Comparison of ENCODE assay signal across 31 cellular contexts in the genomic region with DNA sequence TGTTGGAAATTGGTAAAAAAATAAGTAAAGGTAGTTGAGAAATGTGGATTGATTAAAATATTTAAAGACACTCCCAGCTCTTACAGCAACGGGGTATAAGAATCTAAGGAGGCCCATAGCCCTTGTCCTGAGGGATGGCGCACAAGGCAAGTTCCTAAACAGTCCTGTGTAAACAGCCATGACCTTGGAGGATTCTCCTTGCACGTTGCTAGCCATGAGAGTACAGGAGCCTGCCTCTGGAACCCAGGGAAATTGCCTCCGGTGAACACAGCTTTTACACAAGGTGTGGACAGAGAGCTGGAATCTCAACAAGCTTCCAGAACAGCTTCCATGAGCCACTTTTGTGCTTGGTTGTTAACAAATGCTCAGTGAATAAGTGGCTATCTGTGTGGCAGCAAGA.
"Had no signal": no experiment of that assay in that cellular context is flagged by ENCODE, and none has a peak within 500 bp of the region (broad histone marks: within the 10 kb centered on the region; RNA-seq: fewer than 3 reads in every experiment).

No MANE protein-coding gene starts in this region.

- ATAC-seq: activated CD4-positive, alpha-beta T cell treated with anti-CD3 and anti-CD28 coated beads for 36 hours; activated CD8-positive, alpha-beta memory T cell treated with anti-CD3 and anti-CD28 coated beads, Interleukin-2, amount 10 ng/mL, durations not matched to agents 7 days and 5 days; activated CD8-positive, alpha-beta T cell treated with anti-CD3 and anti-CD28 coated beads, Interleukin-2, amount 10 ng/mL, durations not matched to agents 7 days and 5 days; activated naive CD4-positive, alpha-beta T cell treated with anti-CD3 and anti-CD28 coated beads, Interleukin-2, amount 50 U/mL, for 72 hours; foreskin keratinocyte; gastrocnemius medialis had no signal

- H3K4me1 ChIP-seq: ascending aorta, breast epithelium, esophagus muscularis mucosa, foreskin keratinocyte, gastrocnemius medialis had no signal

- H3K4me3 Mint-ChIP-seq: activated CD4-positive, alpha-beta memory T cell treated with anti-CD3 and anti-CD28 coated beads for 36 hours; activated CD4-positive, alpha-beta T cell treated with anti-CD3 and anti-CD28 coated beads for 36 hours; activated CD4-positive, alpha-beta T cell treated with anti-CD3 and anti-CD28 coated beads, Interleukin-2, amount 10 ng/mL, durations not matched to agents 24 days and 14 days; activated CD8-positive, alpha-beta memory T cell treated with anti-CD3 and anti-CD28 coated beads, Interleukin-2, amount 10 ng/mL, durations not matched to agents 7 days and 5 days; activated CD8-positive, alpha-beta T cell treated with anti-CD3 and anti-CD28 coated beads, Interleukin-2, amount 10 ng/mL, durations not matched to agents 7 days and 5 days; activated naive CD4-positive, alpha-beta T cell treated with anti-CD3 and anti-CD28 coated beads, Interleukin-2, amount 10 ng/mL, durations not matched to agents 7 days and 5 days; activated naive CD8-positive, alpha-beta T cell treated with anti-CD3 and anti-CD28 coated beads, Interleukin-2, amount 10 ng/mL, durations not matched to agents 7 days and 5 days; brain; central memory CD8-positive, alpha-beta T cell; dendritic cell treated with granulocyte-macrophage colony-stimulating factor and Interleukin-4, amounts not matched to agents 40 ng/mL and 50 ng/mL, for 4 days; endodermal cell had no signal

- H3K27ac ChIP-seq: ascending aorta, breast epithelium, cardiac muscle cell, coronary artery, dorsolateral prefrontal cortex, esophagus muscularis mucosa, foreskin keratinocyte, gastrocnemius medialis had no signal

- H3K36me3 Mint-ChIP-seq: activated CD4-positive, alpha-beta memory T cell treated with anti-CD3 and anti-CD28 coated beads for 36 hours; activated CD8-positive, alpha-beta memory T cell treated with anti-CD3 and anti-CD28 coated beads, Interleukin-2, amount 10 ng/mL, durations not matched to agents 7 days and 5 days; activated naive CD4-positive, alpha-beta T cell treated with anti-CD3 and anti-CD28 coated beads, Interleukin-2, amount 10 ng/mL, durations not matched to agents 7 days and 5 days; activated naive CD4-positive, alpha-beta T cell treated with anti-CD3 and anti-CD28 coated beads, Interleukin-2, amount 50 U/mL, for 72 hours; brain had no signal

- H3K27me3 Mint-ChIP-seq: activated CD4-positive, alpha-beta memory T cell treated with anti-CD3 and anti-CD28 coated beads for 36 hours; activated CD4-positive, alpha-beta T cell treated with anti-CD3 and anti-CD28 coated beads for 36 hours; activated CD8-positive, alpha-beta memory T cell treated with anti-CD3 and anti-CD28 coated beads, Interleukin-2, amount 10 ng/mL, durations not matched to agents 7 days and 5 days; activated naive CD4-positive, alpha-beta T cell treated with anti-CD3 and anti-CD28 coated beads, Interleukin-2, amount 10 ng/mL, durations not matched to agents 7 days and 5 days; activated naive CD8-positive, alpha-beta T cell treated with anti-CD3 and anti-CD28 coated beads, Interleukin-2, amount 10 ng/mL, durations not matched to agents 7 days and 5 days; central memory CD8-positive, alpha-beta T cell; dendritic cell treated with granulocyte-macrophage colony-stimulating factor and Interleukin-4, amounts not matched to agents 40 ng/mL and 50 ng/mL, for 4 days had no signal

- H3K36me3 ChIP-seq: ascending aorta, breast epithelium, cardiac muscle cell, esophagus muscularis mucosa, gastrocnemius medialis had no signal

- H3K4me1 Mint-ChIP-seq: activated CD8-positive, alpha-beta memory T cell treated with anti-CD3 and anti-CD28 coated beads, Interleukin-2, amount 10 ng/mL, durations not matched to agents 7 days and 5 days; brain; central memory CD8-positive, alpha-beta T cell; endodermal cell had no signal

- H3K9me3 ChIP-seq: ascending aorta, breast epithelium, esophagus muscularis mucosa, gastrocnemius medialis had no signal

- DNase-seq: activated CD4-positive, alpha-beta memory T cell treated with anti-CD3 and anti-CD28 coated beads for 36 hours; activated CD4-positive, alpha-beta T cell treated with anti-CD3 and anti-CD28 coated beads for 36 hours; activated CD4-positive, alpha-beta T cell treated with anti-CD3 and anti-CD28 coated beads, Interleukin-2, amount 10 ng/mL, durations not matched to agents 24 days and 14 days; activated CD4-positive, CD25-positive, alpha-beta regulatory T cell; activated CD4-positive, CD25-positive, alpha-beta regulatory T cell treated with anti-CD3 and anti-CD28 coated beads, Interleukin-2, amount 50 U/mL, for 72 hours; activated CD8-positive, alpha-beta memory T cell treated with anti-CD3 and anti-CD28 coated beads, Interleukin-2, amount 10 ng/mL, durations not matched to agents 7 days and 5 days; activated CD8-positive, alpha-beta memory T cell treated with anti-CD3 and anti-CD28 coated beads, Interleukin-2, amount 50 U/mL, for 4 hours; activated CD8-positive, alpha-beta T cell treated with anti-CD3 and anti-CD28 coated beads, Interleukin-2, amount 10 ng/mL, durations not matched to agents 7 days and 5 days; activated gamma-delta T cell; activated naive CD4-positive, alpha-beta T cell; activated naive CD4-positive, alpha-beta T cell treated with anti-CD3 and anti-CD28 coated beads, Interleukin-2, amount 10 ng/mL, durations not matched to agents 7 days and 5 days; activated naive CD8-positive, alpha-beta T cell treated with anti-CD3 and anti-CD28 coated beads, Interleukin-2, amount 10 ng/mL, durations not matched to agents 7 days and 5 days; activated T-cell treated with anti-CD3 and anti-CD28 coated beads, Interleukin-2, amount 50 U/mL, for 1 hour; activated T-cell treated with anti-CD3 and anti-CD28 coated beads, Interleukin-2, amount 50 U/mL, for 48 hours; dorsolateral prefrontal cortex; effector memory CD4-positive, alpha-beta T cell; endodermal cell; erythroblast; foreskin keratinocyte; gastrocnemius medialis; glutamatergic neuron; T-helper 2 cell had no signal

- H3K9me3 Mint-ChIP-seq: activated CD4-positive, alpha-beta memory T cell treated with anti-CD3 and anti-CD28 coated beads for 36 hours; activated naive CD4-positive, alpha-beta T cell treated with anti-CD3 and anti-CD28 coated beads, Interleukin-2, amount 10 ng/mL, durations not matched to agents 7 days and 5 days; activated naive CD8-positive, alpha-beta T cell treated with anti-CD3 and anti-CD28 coated beads, Interleukin-2, amount 10 ng/mL, durations not matched to agents 7 days and 5 days; brain; central memory CD8-positive, alpha-beta T cell; dendritic cell treated with granulocyte-macrophage colony-stimulating factor and Interleukin-4, amounts not matched to agents 40 ng/mL and 50 ng/mL, for 4 days; endodermal cell had no signal

- H3K4me3 ChIP-seq: ascending aorta, breast epithelium, cardiac muscle cell, coronary artery, dorsolateral prefrontal cortex, esophagus muscularis mucosa, gastrocnemius medialis had no signal

- H3K27ac Mint-ChIP-seq: activated CD4-positive, alpha-beta memory T cell treated with anti-CD3 and anti-CD28 coated beads for 36 hours; activated CD4-positive, alpha-beta T cell treated with anti-CD3 and anti-CD28 coated beads for 36 hours; activated CD4-positive, alpha-beta T cell treated with anti-CD3 and anti-CD28 coated beads, Interleukin-2, amount 10 ng/mL, durations not matched to agents 24 days and 14 days; activated CD8-positive, alpha-beta memory T cell treated with anti-CD3 and anti-CD28 coated beads, Interleukin-2, amount 10 ng/mL, durations not matched to agents 7 days and 5 days; activated CD8-positive, alpha-beta T cell treated with anti-CD3 and anti-CD28 coated beads, Interleukin-2, amount 10 ng/mL, durations not matched to agents 7 days and 5 days; activated naive CD4-positive, alpha-beta T cell treated with anti-CD3 and anti-CD28 coated beads, Interleukin-2, amount 10 ng/mL, durations not matched to agents 7 days and 5 days; activated naive CD4-positive, alpha-beta T cell treated with anti-CD3 and anti-CD28 coated beads, Interleukin-2, amount 50 U/mL, for 72 hours; activated naive CD8-positive, alpha-beta T cell treated with anti-CD3 and anti-CD28 coated beads, Interleukin-2, amount 10 ng/mL, durations not matched to agents 7 days and 5 days; brain; dendritic cell treated with granulocyte-macrophage colony-stimulating factor and Interleukin-4, amounts not matched to agents 40 ng/mL and 50 ng/mL, for 4 days; endodermal cell had no signal

- H3K27me3 ChIP-seq: ascending aorta, breast epithelium, cardiac muscle cell, dorsolateral prefrontal cortex, esophagus muscularis mucosa, foreskin keratinocyte, gastrocnemius medialis had no signal
